ENCODE assay signal across 10 cellular contexts in the genomic region with DNA sequence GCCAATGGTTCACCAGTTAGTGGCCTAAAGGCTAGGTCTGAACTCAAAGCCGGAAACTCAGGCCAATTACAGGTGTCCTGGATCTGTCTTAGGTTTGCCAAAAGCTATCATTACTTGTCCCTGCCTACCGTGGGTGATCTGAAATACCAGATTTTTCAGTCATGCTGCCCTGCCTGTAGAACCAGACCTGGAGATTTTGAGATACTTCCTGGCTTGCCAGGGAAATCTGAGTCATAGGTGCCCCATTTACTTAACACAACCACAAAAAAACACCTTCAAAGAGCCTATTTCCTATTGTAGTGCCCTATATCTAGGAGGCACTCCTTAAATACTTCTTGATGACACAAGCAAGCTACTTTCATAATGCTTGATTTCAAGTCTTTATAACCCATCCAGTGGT. TPM values are rescaled to one million over a fixed set of nuclear protein-coding genes. Genes with fewer than 3 reads are reported as not detected.
DNase-seq lines count a peak whose midpoint lies in the region; ATAC-seq and TF ChIP-seq lines count a peak whose summit lies in the region.
"Had no signal": no experiment of that assay in that cellular context is flagged by ENCODE, and none has a peak within 500 bp of the region (broad histone marks: within the 10 kb centered on the region; RNA-seq: fewer than 3 reads in every experiment).

No MANE protein-coding gene starts in this region.

- H3K4me3 Mint-ChIP-seq in activated naive CD8-positive, alpha-beta T cell treated with anti-CD3 and anti-CD28 coated beads, Interleukin-2, amount 10 ng/mL, durations not matched to agents 7 days and 5 days, result peak overlapping the region; percentile 36
- H3K4me3 Mint-ChIP-seq in naive thymus-derived CD4-positive, alpha-beta T cell, result peak overlapping the region in 3 of 10 donors; percentile 24 to 66 (median 54)

- H3K79me2 ChIP-seq in DND-41 (ENCODE audit: insufficient read depth, low read length), result no peaks in the 10 kb centered on the region
- H3K79me2 ChIP-seq in Loucy (ENCODE audit: insufficient read depth, low read length), result no peaks in the 10 kb centered on the region

- intact Hi-C loops in naive thymus-derived CD4-positive, alpha-beta T cell (cut with micrococcal nuclease), result loop anchor here in 1 of 2 donors (1.0 to 2.0 kb wide), 2 partner anchors 13 to 41 kb away; no protein-coding TSS in a partner anchor
- intact Hi-C loops in heart left ventricle (cut with DNase I), result no loop called here

- H3K27ac Mint-ChIP-seq in activated naive CD8-positive, alpha-beta T cell treated with anti-CD3 and anti-CD28 coated beads, Interleukin-2, amount 10 ng/mL, durations not matched to agents 7 days and 5 days, result peak overlapping the region; percentile 30
- peak overlapping the region in 3 of 9 donors; percentile 23 to 89 (median 85) for H3K27ac Mint-ChIP-seq in naive thymus-derived CD4-positive, alpha-beta T cell

- TF ChIP-seq CTCF in DND-41 (IDR thresholded peaks at IDR 0.05; ENCODE audit: borderline replicate concordance, extremely low read depth, low read length, poor library complexity, severe bottlenecking), result no peak
- TF ChIP-seq CTCF in Loucy (conservative IDR thresholded peaks at IDR 0.05; ENCODE audit: low read length), result no peak
- TF ChIP-seq CTCF in heart left ventricle (IDR thresholded peaks at IDR 0.05), result no peak

- H3K9me3 ChIP-seq in DND-41 (ENCODE audit: insufficient read depth, low read length, severe bottlenecking) (no peaks in the 10 kb centered on the region), Loucy (ENCODE audit: insufficient read depth, low read depth, low read length) (no peaks in the 10 kb centered on the region), heart left ventricle (no peaks in the 10 kb centered on the region)
- H3K9me3 ChIP-seq in naive thymus-derived CD4-positive, alpha-beta T cell (ENCODE audit: control insufficient read depth in 2 of 3, low read length in 3 of 3), result no peaks in the 10 kb centered on the region

- H3K9me2 ChIP-seq in Loucy (replicated peaks; ENCODE audit: low read depth, low read length), result no peaks in the 10 kb centered on the region

- H3K4me3 ChIP-seq in DND-41 (ENCODE audit: low read depth in 1 of 2, low read length in 2 of 2), result no peak overlapping the region
- H3K4me3 ChIP-seq in Loucy (ENCODE audit: low read length, poor library complexity, severe bottlenecking), result no peak overlapping the region
- H3K4me3 ChIP-seq in naive thymus-derived CD4-positive, alpha-beta T cell (ENCODE audit: low read length), result no peak overlapping the region
- H3K4me3 ChIP-seq in heart left ventricle, result no peak overlapping the region

- H3F3A ChIP-seq in Loucy (ENCODE audit: low read depth), result peaks cover 4% of the 10 kb centered on the region; the same call in 1 of the 2 replicates

- H3K4me2 ChIP-seq in DND-41 (ENCODE audit: insufficient read depth, low read length) (no peak overlapping the region), Loucy (ENCODE audit: low read depth, low read length, poor library complexity, severe bottlenecking) (peak overlapping the region; percentile 4)

- no peak overlapping the region for H3K9ac ChIP-seq in DND-41 (ENCODE audit: low read depth, low read length)
- H3K9ac ChIP-seq in Loucy (ENCODE audit: low read depth, low read length, poor library complexity, severe bottlenecking), result no peak overlapping the region

- H3K4me1 Mint-ChIP-seq in activated naive CD8-positive, alpha-beta T cell treated with anti-CD3 and anti-CD28 coated beads, Interleukin-2, amount 10 ng/mL, durations not matched to agents 7 days and 5 days, result peaks cover 23% of the 10 kb centered on the region
- H3K4me1 Mint-ChIP-seq in naive thymus-derived CD4-positive, alpha-beta T cell, result peaks cover 12 to 27% (median 21%) of the 10 kb centered on the region in 7 donors

- WGBS in heart left ventricle, 4 donors, result 77 to 85% (median 84%) methylated on average over 2 of the region's 2 CpGs

- TF ChIP-seq POLR2A in heart left ventricle (IDR thresholded peaks at IDR 0.05), result no peak

- H3K4me1 ChIP-seq in DND-41 (ENCODE audit: insufficient read depth, low read length), result no peaks in the 10 kb centered on the region; the same call in 1 of the 2 replicates
- peaks cover 25% of the 10 kb centered on the region for H3K4me1 ChIP-seq in Loucy (ENCODE audit: insufficient read depth, low read length, poor library complexity, severe bottlenecking)
- peaks cover 5 to 7% of the 10 kb centered on the region in 2 donors for H3K4me1 ChIP-seq in naive thymus-derived CD4-positive, alpha-beta T cell (ENCODE audit: control insufficient read depth in 2 of 2, insufficient read depth in 2 of 2, low read length in 2 of 2)
- no peaks in the 10 kb centered on the region for H3K4me1 ChIP-seq in heart left ventricle

- H3K36me3 Mint-ChIP-seq in activated naive CD8-positive, alpha-beta T cell treated with anti-CD3 and anti-CD28 coated beads, Interleukin-2, amount 10 ng/mL, durations not matched to agents 7 days and 5 days, result no peaks in the 10 kb centered on the region
- H3K36me3 Mint-ChIP-seq in naive thymus-derived CD4-positive, alpha-beta T cell, result no peaks in the 10 kb centered on the region

- no peaks in the 10 kb centered on the region for H3K27me3 Mint-ChIP-seq in activated naive CD8-positive, alpha-beta T cell treated with anti-CD3 and anti-CD28 coated beads, Interleukin-2, amount 10 ng/mL, durations not matched to agents 7 days and 5 days
- peaks cover 0 to 2% (median 0%) of the 10 kb centered on the region in 5 donors for H3K27me3 Mint-ChIP-seq in naive thymus-derived CD4-positive, alpha-beta T cell

- DNase-seq in DND-41 (no peak), heart left ventricle (no peak)
- DNase-seq in activated naive CD8-positive, alpha-beta T cell treated with anti-CD3 and anti-CD28 coated beads, Interleukin-2, amount 10 ng/mL, durations not matched to agents 7 days and 5 days, result no peak
- DNase-seq in naive thymus-derived CD4-positive, alpha-beta T cell, result peak in 1 of 9 donors; percentile 13
- DNase-seq: NCI-H82 had no signal

- H3K9me3 Mint-ChIP-seq in activated naive CD8-positive, alpha-beta T cell treated with anti-CD3 and anti-CD28 coated beads, Interleukin-2, amount 10 ng/mL, durations not matched to agents 7 days and 5 days, result no peaks in the 10 kb centered on the region
- H3K9me3 Mint-ChIP-seq in naive thymus-derived CD4-positive, alpha-beta T cell, result no peaks in the 10 kb centered on the region

- POLR2A ChIA-PET in activated naive CD8-positive, alpha-beta T cell treated with anti-CD3 and anti-CD28 coated beads, Interleukin-2, amount 10 ng/mL, durations not matched to agents 7 days and 5 days (lab: Charles Lee), result interaction anchor here (1.0 kb wide), 1 partner anchor 36 kb away, joined by 3 read pairs; no protein-coding TSS in a partner anchor
- POLR2A ChIA-PET in naive thymus-derived CD4-positive, alpha-beta T cell (lab: Charles Lee), result interaction anchor here (0.9 to 1.8 kb wide), 3 partner anchors 14 to 37 kb away, joined by 3 to 8 read pairs (median 5); a partner anchor contains a TSS

- H3K27me3 ChIP-seq in DND-41 (ENCODE audit: insufficient read depth, low read length, poor library complexity), result no peaks in the 10 kb centered on the region
- no peaks in the 10 kb centered on the region for H3K27me3 ChIP-seq in Loucy (ENCODE audit: insufficient read depth, low read length, poor library complexity, severe bottlenecking)
- H3K27me3 ChIP-seq in naive thymus-derived CD4-positive, alpha-beta T cell (ENCODE audit: control insufficient read depth in 2 of 2, insufficient read depth in 2 of 2, low read length in 2 of 2), result no peaks in the 10 kb centered on the region
- no peaks in the 10 kb centered on the region for H3K27me3 ChIP-seq in heart left ventricle

- H4K20me1 ChIP-seq in DND-41 (ENCODE audit: insufficient read depth, low read length) (no peaks in the 10 kb centered on the region), Loucy (ENCODE audit: insufficient read depth, low read length, poor library complexity, severe bottlenecking) (no peaks in the 10 kb centered on the region)

- H3K36me3 ChIP-seq in DND-41 (ENCODE audit: insufficient read depth, low read length), result no peaks in the 10 kb centered on the region
- no peaks in the 10 kb centered on the region for H3K36me3 ChIP-seq in Loucy (ENCODE audit: insufficient read depth, low read length)
- H3K36me3 ChIP-seq in naive thymus-derived CD4-positive, alpha-beta T cell (ENCODE audit: control insufficient read depth in 2 of 3, insufficient read depth in 3 of 3, low read length in 3 of 3), result no peaks in the 10 kb centered on the region
- H3K36me3 ChIP-seq in heart left ventricle, result no peaks in the 10 kb centered on the region

- H2AFZ ChIP-seq in DND-41 (ENCODE audit: low read depth, low read length) (no peak overlapping the region), Loucy (ENCODE audit: low read length) (no peak overlapping the region)

- ATAC-seq in DND-41 (ENCODE audit: insufficient read depth, low read depth) (peak; percentile 75), GM18511 (IDR thresholded peaks at IDR 0.05; ENCODE audit: unreplicated experiment) (no peak), heart left ventricle (no peak), GM18519 (IDR thresholded peaks at IDR 0.05; ENCODE audit: low FRiP score, unreplicated experiment) (no peak), HG02610 (IDR thresholded peaks at IDR 0.05; ENCODE audit: unreplicated experiment) (no peak)
- ATAC-seq in activated naive CD8-positive, alpha-beta T cell treated with anti-CD3 and anti-CD28 coated beads, Interleukin-2, amount 10 ng/mL, durations not matched to agents 7 days and 5 days (ENCODE audit: low read depth), result peak; percentile 71
- peak; percentile 53 for ATAC-seq in naive thymus-derived CD4-positive, alpha-beta T cell

- no peak overlapping the region for H3K27ac ChIP-seq in DND-41 (ENCODE audit: low read length)
- no peak overlapping the region for H3K27ac ChIP-seq in naive thymus-derived CD4-positive, alpha-beta T cell (ENCODE audit: low read depth, low read length)
- H3K27ac ChIP-seq in heart left ventricle, result no peak overlapping the region
- H3K27ac ChIP-seq: VCaP had no signal

- CTCF ChIA-PET in naive thymus-derived CD4-positive, alpha-beta T cell (lab: Charles Lee), result interaction anchor here (0.9 kb wide), 1 partner anchor 13 kb away, joined by 3 read pairs; a partner anchor contains a TSS

RNA-seq across cellular contexts. Expression of a gene that starts 13.9 kb away (rescaled TPM):
- total RNA-seq in activated naive CD8-positive, alpha-beta T cell treated with anti-CD3 and anti-CD28 coated beads, Interleukin-2, amount 10 ng/mL, durations not matched to agents 7 days and 5 days, result 10 to 100 TPM; 55.3 to 56.3 TPM
- 10 to 100 TPM; 45.4 to 56.9 (median 49.2) TPM for total RNA-seq in naive thymus-derived CD4-positive, alpha-beta T cell
- polyA plus RNA-seq in naive thymus-derived CD4-positive, alpha-beta T cell, result 1 to 10 TPM; 2.7 to 3.5 TPM
- 10 to 100 TPM; 25.8 to 43.7 (median 35.0) TPM for total RNA-seq in heart left ventricle
- polyA plus RNA-seq in heart left ventricle, result 10 to 100 TPM in 1 of 2 donors, 1 to 10 TPM in 1; 9.3 to 25.8 TPM

Comparison
In these comparisons a context has a peak if more than half of its experiments do, and no peak if none do; other contexts are left out.
1. ATAC-seq: peak in DND-41 (single experiment), activated naive CD8-positive, alpha-beta T cell treated with anti-CD3 and anti-CD28 coated beads, Interleukin-2, amount 10 ng/mL, durations not matched to agents 7 days and 5 days (single experiment) and naive thymus-derived CD4-positive, alpha-beta T cell (single experiment); none in GM18511 (single experiment), heart left ventricle (0 of 4), GM18519 (single experiment) and HG02610 (single experiment).